In the genomic region with DNA sequence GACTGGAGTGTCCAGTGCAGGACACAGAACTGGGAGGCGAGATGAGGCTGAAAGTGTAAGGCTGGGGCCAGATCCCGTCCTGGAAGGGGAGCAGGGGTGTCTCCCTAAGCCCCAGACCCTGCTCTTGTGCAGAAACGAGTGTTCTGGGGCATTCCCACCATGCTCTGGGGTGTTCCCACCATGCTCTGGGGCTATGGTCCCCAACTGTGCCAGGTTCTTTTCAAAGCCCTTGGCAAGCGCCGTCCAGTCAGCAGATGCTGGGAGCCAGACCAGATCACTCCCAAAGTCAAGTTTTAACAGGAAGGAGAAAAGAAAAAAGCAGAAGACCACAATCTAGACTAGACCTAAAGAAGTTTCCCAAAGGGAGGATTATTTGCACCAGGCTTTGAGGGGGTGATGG, we compare ENCODE assay signal across 11 cellular contexts. TPM values are rescaled to one million over a fixed set of nuclear protein-coding genes. Genes with fewer than 3 reads are reported as not detected.
A peak's percentile ranks its signal among the peaks of the same experiment; 100 is the strongest.
DNase-seq lines count a peak whose midpoint lies in the region; ATAC-seq and TF ChIP-seq lines count a peak whose summit lies in the region.
"Had no signal": no experiment of that assay in that cellular context is flagged by ENCODE, and none has a peak within 500 bp of the region (broad histone marks: within the 10 kb centered on the region; RNA-seq: fewer than 3 reads in every experiment).

No MANE protein-coding gene starts in this region.

- peaks cover 56% of the 10 kb centered on the region for H4K20me1 ChIP-seq in BLaER1

- DNase-seq in T-cell (no peak), fibroblast of the aortic adventitia (ENCODE audit: low read depth) (no peak), osteocyte (ENCODE audit: extremely low spot score, unreplicated experiment) (no peak)
- DNase-seq in stimulated activated CD4-positive, alpha-beta T cell treated with anti-CD3 and anti-CD28 coated beads, Interleukin-2, amount 100 ng/mL, for 48 hours, result no peak
- DNase-seq: activated CD4-positive, alpha-beta T cell treated with anti-CD3 and anti-CD28 coated beads, Interleukin-2, amount 50 U/mL, for 4 hours; lower lobe of right lung had no signal

- no peak for ATAC-seq in T-cell (replicated peaks in 1 of 4)
- no peak for ATAC-seq in HG02938 (IDR thresholded peaks at IDR 0.05; ENCODE audit: unreplicated experiment)
- ATAC-seq in GM18873 (IDR thresholded peaks at IDR 0.05; ENCODE audit: low FRiP score, unreplicated experiment), result no peak
- ATAC-seq in GM21390 (IDR thresholded peaks at IDR 0.05; ENCODE audit: unreplicated experiment), result no peak
- ATAC-seq: lower lobe of right lung had no signal

- no peaks in the 10 kb centered on the region for H3K9me3 ChIP-seq in BLaER1
- H3K9me3 ChIP-seq: ascending aorta, lower lobe of right lung had no signal

- no peak for TF ChIP-seq CTCF in fibroblast of the aortic adventitia (IDR thresholded peaks at IDR 0.05; ENCODE audit: insufficient read depth, low read length)
- no peak for TF ChIP-seq CTCF in osteocyte (IDR thresholded peaks at IDR 0.05)

- H3K27me3 Mint-ChIP-seq in T-cell (no peaks in the 10 kb centered on the region), osteocyte (ENCODE audit: unreplicated experiment) (no peaks in the 10 kb centered on the region)

- H3K27ac Mint-ChIP-seq in T-cell (no peak overlapping the region), osteocyte (ENCODE audit: unreplicated experiment) (peak overlapping the region; percentile 72)

- 0 out of 2 replicates have a peak overlapping the region, but pooled peaks have one; percentile 15 for H3K9ac ChIP-seq in BLaER1

- CTCF ChIA-PET in T-cell (lab: Charles Lee), result no interaction called here

- peaks cover 54% of the 10 kb centered on the region for H3K36me3 ChIP-seq in BLaER1

- H3K36me3 Mint-ChIP-seq in T-cell (peaks cover 3% of the 10 kb centered on the region), osteocyte (ENCODE audit: unreplicated experiment) (peaks cover 15% of the 10 kb centered on the region)

- POLR2A ChIA-PET in T-cell (lab: Charles Lee), result no interaction called here

- H3K27ac ChIP-seq in BLaER1, result no peak overlapping the region
- H3K27ac ChIP-seq: lower lobe of right lung had no signal

- H3K9me3 Mint-ChIP-seq in T-cell (no peaks in the 10 kb centered on the region), osteocyte (ENCODE audit: unreplicated experiment) (no peaks in the 10 kb centered on the region)

- peak overlapping the region; percentile 41 to 92 (median 62) for H3K4me3 Mint-ChIP-seq in T-cell
- peak overlapping the region; percentile 89 for H3K4me3 Mint-ChIP-seq in osteocyte (ENCODE audit: unreplicated experiment)

- peaks cover 35% of the 10 kb centered on the region for H3K4me1 ChIP-seq in BLaER1

- no peaks in the 10 kb centered on the region for H3K27me3 ChIP-seq in BLaER1
- H3K27me3 ChIP-seq: ascending aorta had no signal

- H3K4me1 Mint-ChIP-seq in T-cell (peaks cover 20 to 36% (median 26%) of the 10 kb centered on the region in 3 donors), osteocyte (ENCODE audit: unreplicated experiment) (peaks cover 36% of the 10 kb centered on the region)

- H3K4me3 ChIP-seq in BLaER1 (no peak overlapping the region), fibroblast of the aortic adventitia (ENCODE audit: low read depth, low read length) (peak overlapping the region; percentile 61)
- H3K4me3 ChIP-seq: lower lobe of right lung had no signal

- H3K4me2 ChIP-seq in BLaER1, result 0 out of 2 replicates have a peak overlapping the region, but pooled peaks have one; percentile 99

RNA-seq across cellular contexts. Expression of gene TAX1BP3, which starts 2.5 kb away (rescaled TPM):
- total RNA-seq in T-cell (10 to 100 TPM in 3 of 5 donors, 1 to 10 TPM in 2; 9.1 to 15.3 (median 14.6) TPM), fibroblast of the aortic adventitia (ENCODE audit: low replicate concordance) (87.5 and 222 TPM in 2 replicates), osteocyte (149 TPM in 2 replicates)

RNA-seq across cellular contexts. Expression of gene EMC6, which starts 2.8 kb away (rescaled TPM):
- 10 to 100 TPM; 22.4 to 36.2 (median 33.6) TPM for total RNA-seq in T-cell
- 17.9 TPM in 1 of 2 replicates, not detected in the other for total RNA-seq in fibroblast of the aortic adventitia (ENCODE audit: low replicate concordance)
- 37.0 and 43.8 TPM in 2 replicates for total RNA-seq in osteocyte

RNA-seq across cellular contexts. Expression of gene CTNS, which starts 29.3 kb away (rescaled TPM):
- total RNA-seq in T-cell, result 10 to 100 TPM in 3 of 5 donors, 1 to 10 TPM in 2; 7.1 to 15.9 (median 11.4) TPM
- total RNA-seq in fibroblast of the aortic adventitia (ENCODE audit: low replicate concordance), result 13.3 and 27.7 TPM in 2 replicates
- 23.8 and 24.9 TPM in 2 replicates for total RNA-seq in osteocyte

RNA-seq across cellular contexts. Expression of gene SHPK, which starts 29.8 kb away (rescaled TPM):
- total RNA-seq in T-cell, result 10 to 100 TPM in 3 of 5 donors, 1 to 10 TPM in 2; 6.4 to 12.3 (median 10.5) TPM
- total RNA-seq in fibroblast of the aortic adventitia (ENCODE audit: low replicate concordance), result 2.9 and 15.0 TPM in 2 replicates
- 8.5 and 9.8 TPM in 2 replicates for total RNA-seq in osteocyte

RNA-seq across cellular contexts. Expression of gene P2RX5, which starts 30.1 kb away (rescaled TPM):
- 10 to 100 TPM; 19.6 to 35.6 (median 29.9) TPM for total RNA-seq in T-cell
- 0.27 and 1.2 TPM in 2 replicates for total RNA-seq in fibroblast of the aortic adventitia (ENCODE audit: low replicate concordance)
- total RNA-seq in osteocyte, result 0.34 and 0.43 TPM in 2 replicates
- total RNA-seq: ascending aorta had no signal
